In genomic region chr17:38591759-38592241, GRCh38 we compare ENCODE assay signal across 1 cellular context.
TF ChIP-seq lines count a peak whose summit lies in the region.

No MANE protein-coding gene starts in this region.

TF ChIP-seq in GM12878, 131 proteins besides CTCF, POLR2A, EP300 and RAD21 (continued from another document):
- TF ChIP-seq RUNX3 (IDR thresholded peaks at IDR 0.05; ENCODE audit: low read length) (peak; percentile 82), DPF2 (IDR thresholded peaks at IDR 0.05) (peak; percentile 41; the same call in 1 of the 2 replicates)
